In genomic region chr6:1390805-1391511, GRCh38 we compare ENCODE assay signal across 10 cellular contexts. TPM values are rescaled to one million over a fixed set of nuclear protein-coding genes. Genes with fewer than 3 reads are reported as not detected.
A peak's percentile ranks its signal among the peaks of the same experiment; 100 is the strongest.
DNase-seq lines count a peak whose midpoint lies in the region; ATAC-seq, FAIRE-seq and TF ChIP-seq lines count a peak whose summit lies in the region.
"Had no signal": no experiment of that assay in that cellular context is flagged by ENCODE, and none has a peak within 500 bp of the region (broad histone marks: within the 10 kb centered on the region; RNA-seq: fewer than 3 reads in every experiment).

No MANE protein-coding gene starts in this region.

- H3K36me3 Mint-ChIP-seq in MCF 10A (ENCODE audit: insufficient read depth, unreplicated experiment) (peaks cover 15% of the 10 kb centered on the region), type B pancreatic cell (no peaks in the 10 kb centered on the region)
- H3K36me3 Mint-ChIP-seq: mesothelial cell of epicardium had no signal

- POLR2A ChIA-PET in MCF 10A (lab: Yijun Ruan, JAX) = interaction anchor here (0.9 to 1.5 kb wide), 3 partner anchors 66 to 774 kb away, joined by 3 to 4 read pairs (median 3); no protein-coding TSS in a partner anchor

- peak overlapping the region in 1 of 2 experiments; percentile 57 for H3K23ac ChIP-seq in mesenchymal stem cell (ENCODE audit: low read length in 2 of 2)

- H3K4me3 Mint-ChIP-seq in MCF 10A (ENCODE audit: unreplicated experiment) (peak overlapping the region; percentile 80), type B pancreatic cell (peak overlapping the region; percentile 82)

- ATAC-seq in Right ventricle myocardium superior (ENCODE audit: poor library complexity) (peak; percentile 14), Right ventricle myocardium inferior (no peak), GM18873 (IDR thresholded peaks at IDR 0.05; ENCODE audit: low FRiP score, unreplicated experiment) (no peak)

- no peak overlapping the region for H2BK5ac ChIP-seq in mesenchymal stem cell (ENCODE audit: low read depth, low read length, poor library complexity, severe bottlenecking)

- no peaks in the 10 kb centered on the region for H3K9me3 ChIP-seq in mesenchymal stem cell (ENCODE audit: control insufficient read depth, low read length)

- H4K8ac ChIP-seq in mesenchymal stem cell (ENCODE audit: low read length) = no peak overlapping the region

- H2BK120ac ChIP-seq in mesenchymal stem cell (ENCODE audit: low read depth, low read length) = no peak overlapping the region

- in situ Hi-C loops in GM13977 (cut with MboI; ENCODE audit: low pct_unique_long_range_greater_than_20kb, low sequenced_read_pairs, unreplicated experiment) = loop anchor here (25.0 kb wide), 1 partner anchor 804 kb away; no protein-coding TSS in a partner anchor

- no peaks in the 10 kb centered on the region for H3K9me3 Mint-ChIP-seq in MCF 10A (ENCODE audit: unreplicated experiment)
- H3K9me3 Mint-ChIP-seq in type B pancreatic cell = no peaks in the 10 kb centered on the region
- H3K9me3 Mint-ChIP-seq: mesothelial cell of epicardium; T-helper 1 cell treated with Interleukin-12 subunit alpha and Interleukin-12 subunit beta and Interleukin-4 antibody, amounts not matched to agents 30 μg/mL and 1 μg/mL, for 36 hours had no signal

- CTCF ChIA-PET in MCF 10A (lab: Yijun Ruan, JAX) = interaction anchor here (1.1 to 3.0 kb wide), 2 partner anchors 33 to 36 kb away, joined by 3 to 12 read pairs; no protein-coding TSS in a partner anchor

- H2AFZ ChIP-seq in mesenchymal stem cell (ENCODE audit: low read depth, low read length) = no peak overlapping the region

- peak overlapping the region in 1 of 2 experiments; percentile 11 for H3K18ac ChIP-seq in mesenchymal stem cell (ENCODE audit: low read depth in 1 of 2, low read length in 2 of 2)

- peak overlapping the region in 1 of 2 experiments; percentile 90 for H3K4me3 ChIP-seq in mesenchymal stem cell (ENCODE audit: insufficient read depth in 1 of 2, low read depth in 1 of 2, low read length in 2 of 2)

- H3K4me1 Mint-ChIP-seq in MCF 10A (ENCODE audit: insufficient read depth, unreplicated experiment) (peaks cover 12% of the 10 kb centered on the region), type B pancreatic cell (ENCODE audit: unreplicated experiment) (peaks cover 24% of the 10 kb centered on the region)

- peak overlapping the region; percentile 39 for H3K27ac Mint-ChIP-seq in MCF 10A (ENCODE audit: low read depth, unreplicated experiment)
- no peak overlapping the region for H3K27ac Mint-ChIP-seq in type B pancreatic cell
- H3K27ac Mint-ChIP-seq: T-helper 1 cell treated with Interleukin-12 subunit alpha and Interleukin-12 subunit beta and Interleukin-4 antibody, amounts not matched to agents 30 μg/mL and 1 μg/mL, for 36 hours had no signal

- BruUV-seq in MCF 10A (replicated peaks; lab: Mats Ljungman, UMichigan) = no TSS peak

- H3K14ac ChIP-seq in mesenchymal stem cell (ENCODE audit: low read length in 2 of 2) = no peak overlapping the region

- DNase-seq in Right ventricle myocardium superior (no peak), Right ventricle myocardium inferior (ENCODE audit: missing footprints) (no peak), MCF 10A (ENCODE audit: unreplicated experiment) (peak; percentile 34), mesenchymal stem cell (no peak), type B pancreatic cell (ENCODE audit: extremely low spot score, unreplicated experiment) (no peak), GM13977 (ENCODE audit: low spot score) (no peak), D721Med (ENCODE audit: insufficient read length, low spot score) (no peak)

- H3K4me2 ChIP-seq in mesenchymal stem cell (ENCODE audit: low read length, poor library complexity, severe bottlenecking) = peak overlapping the region; percentile 82

- H3K79me1 ChIP-seq in mesenchymal stem cell (replicated peaks; ENCODE audit: low read length, poor library complexity, severe bottlenecking) = no peaks in the 10 kb centered on the region

- peaks cover 0 to 20% of the 10 kb centered on the region in 2 experiments for H3K36me3 ChIP-seq in mesenchymal stem cell (ENCODE audit: control insufficient read depth in 1 of 2, insufficient read depth in 2 of 2, low read depth in 1 of 2, low read length in 2 of 2)

- no peak overlapping the region for H3K4ac ChIP-seq in mesenchymal stem cell (ENCODE audit: low read depth in 1 of 2, low read length in 2 of 2)

- H3K4me1 ChIP-seq in mesenchymal stem cell (ENCODE audit: control insufficient read depth, insufficient read depth, low read depth, low read length) = peaks cover 38% of the 10 kb centered on the region

- TF ChIP-seq CTCF in MCF 10A (IDR thresholded peaks at IDR 0.05; ENCODE audit: unreplicated experiment) = no peak
- TF ChIP-seq CTCF in type B pancreatic cell (conservative IDR thresholded peaks at IDR 0.05) = no peak
- TF ChIP-seq CTCF in GM13977 (IDR thresholded peaks at IDR 0.05; ENCODE audit: extremely low read depth, insufficient read depth, missing control alignments) = no peak
- no peak for TF ChIP-seq CTCF in D721Med (IDR thresholded peaks at IDR 0.05; ENCODE audit: insufficient read depth, missing control alignments)

- peak overlapping the region; percentile 72 for H3K9ac ChIP-seq in mesenchymal stem cell (ENCODE audit: low read length)

- no peak overlapping the region for H2AK5ac ChIP-seq in mesenchymal stem cell (ENCODE audit: low read length, severe bottlenecking)

- 5% methylated on average over 48 of the region's 48 CpGs for WGBS in mesenchymal stem cell

- H4K91ac ChIP-seq in mesenchymal stem cell (ENCODE audit: low read length) = no peak overlapping the region

- peak overlapping the region in 1 of 2 experiments; percentile 10 for H2BK12ac ChIP-seq in mesenchymal stem cell (ENCODE audit: low read length in 2 of 2)

- peaks cover 6 to 90% of the 10 kb centered on the region in 2 experiments for H3K27me3 ChIP-seq in mesenchymal stem cell (ENCODE audit: control insufficient read depth in 1 of 2, insufficient read depth in 1 of 2, low read length in 2 of 2)

- H3K27ac ChIP-seq in mesenchymal stem cell (ENCODE audit: low read length, poor library complexity, severe bottlenecking) = no peak overlapping the region

- FAIRE-seq in D721Med (lab: Jason Lieb, UNC) = no peak

- peak overlapping the region; percentile 95 for H2BK15ac ChIP-seq in mesenchymal stem cell (ENCODE audit: low read depth, poor library complexity, severe bottlenecking)

- intact Hi-C loops in Right ventricle myocardium superior (cut with DNase I) (loop anchor here (10.0 kb wide), 1 partner anchor 666 kb away; no protein-coding TSS in a partner anchor), Right ventricle myocardium inferior (cut with DNase I) (no loop called here), MCF 10A (cut with micrococcal nuclease) (no loop called here)

- H3K27me3 Mint-ChIP-seq in MCF 10A (ENCODE audit: insufficient read depth, unreplicated experiment) = no peaks in the 10 kb centered on the region
- H3K27me3 Mint-ChIP-seq in type B pancreatic cell = peaks cover 84% of the 10 kb centered on the region

RNA-seq across cellular contexts. Expression of gene FOXF2, which starts 1.6 kb away (rescaled TPM):
- 0.16 TPM for total RNA-seq in Right ventricle myocardium superior
- 0.24 TPM for total RNA-seq in Right ventricle myocardium inferior
- total RNA-seq in MCF 10A (2022) = 8.0 and 10.0 TPM in 2 replicates
- 0.50 TPM for polyA plus RNA-seq in mesenchymal stem cell (2013, experiment 1 of 2)
- 0.33 TPM for polyA plus RNA-seq in mesenchymal stem cell (2013, experiment 2 of 2)
- total RNA-seq in type B pancreatic cell (ENCODE audit: low replicate concordance) = 2.1 and 8.1 TPM in 2 replicates
